Comparison of ENCODE assay signal across 8 cellular contexts in genomic region chr12:12718853-12719252, GRCh38. TPM values are rescaled to one million over a fixed set of nuclear protein-coding genes. Genes with fewer than 3 reads are reported as not detected.
DNase-seq lines count a peak whose midpoint lies in the region; ATAC-seq and TF ChIP-seq lines count a peak whose summit lies in the region.

No MANE protein-coding gene starts in this region.

- H3K9me3 Mint-ChIP-seq in natural killer cell treated with Interleukin-12 subunit alpha and Interleukin-12 subunit beta and Interleukin-15 and Interleukin-18, amount 100 ng/mL, for 72 hours = no peaks in the 10 kb centered on the region

- peaks cover 0 to 48% (median 15%) of the 10 kb centered on the region in 4 donors for H3K4me1 ChIP-seq in Peyer's patch
- H3K4me1 ChIP-seq in effector memory CD4-positive, alpha-beta T cell (ENCODE audit: control insufficient read depth, insufficient read depth, low read length, poor library complexity, severe bottlenecking) = peaks cover 3% of the 10 kb centered on the region

- H3K36me3 ChIP-seq in Peyer's patch = peaks cover 0 to 12% (median 0%) of the 10 kb centered on the region in 3 donors
- peaks cover 32% of the 10 kb centered on the region for H3K36me3 ChIP-seq in effector memory CD4-positive, alpha-beta T cell (ENCODE audit: control insufficient read depth, insufficient read depth, low read length)

- H3K4me3 ChIP-seq in Peyer's patch = peak overlapping the region; percentile 72 to 91 (median 84)
- H3K4me3 ChIP-seq in effector memory CD4-positive, alpha-beta T cell (ENCODE audit: insufficient read depth, low read depth, low read length, poor library complexity, severe bottlenecking) = peak overlapping the region; percentile 99

- peaks cover 30% of the 10 kb centered on the region for H3K36me3 Mint-ChIP-seq in natural killer cell treated with Interleukin-12 subunit alpha and Interleukin-12 subunit beta and Interleukin-15 and Interleukin-18, amount 100 ng/mL, for 72 hours

- no peak for TF ChIP-seq CTCF in Peyer's patch (IDR thresholded peaks at IDR 0.05)

- no peak for TF ChIP-seq POLR2A in Peyer's patch (IDR thresholded peaks at IDR 0.05)

- no peak for ATAC-seq in natural killer cell treated with Interleukin-12 subunit alpha and Interleukin-12 subunit beta and Interleukin-15 and Interleukin-18, amount 100 ng/mL, for 72 hours
- no peak for ATAC-seq in GM19467 (IDR thresholded peaks at IDR 0.05; ENCODE audit: unreplicated experiment)

- peak overlapping the region; percentile 99 for H3K4me3 Mint-ChIP-seq in natural killer cell treated with Interleukin-12 subunit alpha and Interleukin-12 subunit beta and Interleukin-15 and Interleukin-18, amount 100 ng/mL, for 72 hours

- no peaks in the 10 kb centered on the region for H3K9me3 ChIP-seq in Peyer's patch
- H3K9me3 ChIP-seq in effector memory CD4-positive, alpha-beta T cell (ENCODE audit: control insufficient read depth, low read length) = no peaks in the 10 kb centered on the region

- H3K27me3 ChIP-seq in Peyer's patch = no peaks in the 10 kb centered on the region
- H3K27me3 ChIP-seq in effector memory CD4-positive, alpha-beta T cell (replicated peaks; ENCODE audit: control insufficient read depth, insufficient read depth, low read length, poor library complexity, severe bottlenecking) = no peaks in the 10 kb centered on the region

- DNase-seq in activated naive CD4-positive, alpha-beta T cell treated with Interleukin-2 at 50 U/mL for 16 hours = peak; percentile 26
- no peak for DNase-seq in activated naive CD4-positive, alpha-beta T cell treated with anti-CD3 and anti-CD28 coated beads, Interleukin-2, amount 50 U/mL, for 16 hours
- DNase-seq in Peyer's patch (no peak), HPDE6-E6E7 (ENCODE audit: extremely low spot score) (no peak), ecto neural progenitor cell (ENCODE audit: low spot score) (no peak)
- DNase-seq in effector memory CD4-positive, alpha-beta T cell = no peak
- DNase-seq in natural killer cell treated with Interleukin-12 subunit alpha and Interleukin-12 subunit beta and Interleukin-15 and Interleukin-18, amount 100 ng/mL, for 72 hours (ENCODE audit: low spot score) = no peak

- H3K27ac Mint-ChIP-seq in natural killer cell treated with Interleukin-12 subunit alpha and Interleukin-12 subunit beta and Interleukin-15 and Interleukin-18, amount 100 ng/mL, for 72 hours = peak overlapping the region; percentile 90 to 96

- peak overlapping the region; percentile 96 to 100 (median 99) for H3K27ac ChIP-seq in Peyer's patch
- peak overlapping the region; percentile 97 for H3K27ac ChIP-seq in effector memory CD4-positive, alpha-beta T cell (ENCODE audit: insufficient read depth, low read length, poor library complexity, severe bottlenecking)

- peaks cover 57 to 67% of the 10 kb centered on the region in 2 donors for H3K4me1 Mint-ChIP-seq in natural killer cell treated with Interleukin-12 subunit alpha and Interleukin-12 subunit beta and Interleukin-15 and Interleukin-18, amount 100 ng/mL, for 72 hours (ENCODE audit: low read depth in 2 of 2)

- no peaks in the 10 kb centered on the region for H3K27me3 Mint-ChIP-seq in natural killer cell treated with Interleukin-12 subunit alpha and Interleukin-12 subunit beta and Interleukin-15 and Interleukin-18, amount 100 ng/mL, for 72 hours

RNA-seq across cellular contexts. Expression of gene CDKN1B, which starts 1.7 kb away (rescaled TPM):
- 10 to 100 TPM; 37.7 to 66.0 (median 48.1) TPM for total RNA-seq in Peyer's patch
- total RNA-seq in natural killer cell treated with Interleukin-12 subunit alpha and Interleukin-12 subunit beta and Interleukin-15 and Interleukin-18, amount 100 ng/mL, for 72 hours = 10 to 100 TPM; 24.6 to 38.1 TPM

RNA-seq across cellular contexts. Expression of gene GPR19, which starts 22.9 kb away (rescaled TPM):
- total RNA-seq in Peyer's patch = 1 to 10 TPM in 1 of 4 donors, under 1 TPM in 1, not detected in 2; 0.54 to 1.2 TPM
- 1 to 10 TPM; 6.4 to 9.9 TPM for total RNA-seq in natural killer cell treated with Interleukin-12 subunit alpha and Interleukin-12 subunit beta and Interleukin-15 and Interleukin-18, amount 100 ng/mL, for 72 hours
